In genomic region chr14:30558675-30559555, GRCh38 we compare ENCODE assay signal across 8 cellular contexts. TPM values are rescaled to one million over a fixed set of nuclear protein-coding genes. Genes with fewer than 3 reads are reported as not detected.
A peak's percentile ranks its signal among the peaks of the same experiment; 100 is the strongest.
DNase-seq lines count a peak whose midpoint lies in the region; ATAC-seq and TF ChIP-seq lines count a peak whose summit lies in the region.

G2E3 (plus strand) TSS chr14:30559158; CDS start chr14:30581080, 21,922 bp downstream.

- ATAC-seq in GM19397 (IDR thresholded peaks at IDR 0.05; ENCODE audit: unreplicated experiment) (peak; percentile 100), HG03565 (IDR thresholded peaks at IDR 0.05; ENCODE audit: unreplicated experiment) (peak; percentile 99), lung (ENCODE audit: insufficient read depth, low FRiP score) (peak; percentile 100)
- peak; percentile 99 for ATAC-seq in activated CD8-positive, alpha-beta T cell treated with anti-CD3 and anti-CD28 coated beads, Interleukin-2, amount 10 ng/mL, durations not matched to agents 7 days and 5 days

- H3K27me3 ChIP-seq in lung (ENCODE audit: control insufficient read depth, insufficient read depth), result no peaks in the 10 kb centered on the region

- WGBS in lung, 2 donors, result 0% methylated on average over 62 of the region's 62 CpGs

- peak within 1 kb of the TSS; percentile 100 for H3K27ac Mint-ChIP-seq in activated CD8-positive, alpha-beta T cell treated with anti-CD3 and anti-CD28 coated beads, Interleukin-2, amount 10 ng/mL, durations not matched to agents 7 days and 5 days

- peak within 1 kb of the TSS; percentile 68 for H3K4me3 ChIP-seq in lung

- H3K27me3 Mint-ChIP-seq in activated CD8-positive, alpha-beta T cell treated with anti-CD3 and anti-CD28 coated beads, Interleukin-2, amount 10 ng/mL, durations not matched to agents 7 days and 5 days (ENCODE audit: low read depth), result peaks cover 4% of the 10 kb centered on the region

- H3K9me3 ChIP-seq in lung (ENCODE audit: control insufficient read depth in 2 of 2, insufficient read depth in 1 of 2, low read length in 1 of 2), result no peaks in the 10 kb centered on the region

- H3K4me1 ChIP-seq in lung (ENCODE audit: control insufficient read depth in 2 of 2, insufficient read depth in 2 of 2, low read length in 2 of 2), result peaks cover 0 to 6% of the 10 kb centered on the region in 2 donors

- H3K36me3 Mint-ChIP-seq in activated CD8-positive, alpha-beta T cell treated with anti-CD3 and anti-CD28 coated beads, Interleukin-2, amount 10 ng/mL, durations not matched to agents 7 days and 5 days (ENCODE audit: low read depth), result peaks cover 33% of the 10 kb centered on the region

- POLR2A ChIA-PET in activated CD8-positive, alpha-beta T cell treated with anti-CD3 and anti-CD28 coated beads, Interleukin-2, amount 10 ng/mL, durations not matched to agents 7 days and 5 days (lab: Charles Lee), result interaction anchor here (0.6 to 4.5 kb wide), 7 partner anchors 9 to 1012 kb away, joined by 3 to 23 read pairs (median 3); partner anchors contain the start of genes SCFD1 and STRN3

- H3K9me3 Mint-ChIP-seq in activated CD8-positive, alpha-beta T cell treated with anti-CD3 and anti-CD28 coated beads, Interleukin-2, amount 10 ng/mL, durations not matched to agents 7 days and 5 days (ENCODE audit: insufficient read depth), result no peaks in the 10 kb centered on the region

- H3K36me3 ChIP-seq in lung (ENCODE audit: control insufficient read depth in 2 of 2, insufficient read depth in 2 of 2, low read length in 2 of 2), result no peaks in the 10 kb centered on the region

- peaks cover 26% of the 10 kb centered on the region for H3K4me1 Mint-ChIP-seq in activated CD8-positive, alpha-beta T cell treated with anti-CD3 and anti-CD28 coated beads, Interleukin-2, amount 10 ng/mL, durations not matched to agents 7 days and 5 days (ENCODE audit: low read depth)

- H3K27ac ChIP-seq in lung (ENCODE audit: low read depth in 1 of 2, low read length in 1 of 2), result peak within 1 kb of the TSS; percentile 17 to 88

- CTCF ChIA-PET in activated CD8-positive, alpha-beta T cell treated with anti-CD3 and anti-CD28 coated beads, Interleukin-2, amount 10 ng/mL, durations not matched to agents 7 days and 5 days (lab: Charles Lee), result interaction anchor here (0.8 kb wide), 1 partner anchor 64 kb away, joined by 3 read pairs; no protein-coding TSS in a partner anchor

- peak within 1 kb of the TSS; percentile 100 for H3K4me3 Mint-ChIP-seq in activated CD8-positive, alpha-beta T cell treated with anti-CD3 and anti-CD28 coated beads, Interleukin-2, amount 10 ng/mL, durations not matched to agents 7 days and 5 days

- DNase-seq in CD1c-positive myeloid dendritic cell (ENCODE audit: extremely low spot score) (peak; percentile 95), NCI-H748 treated with DMSO at 0.1 percent for 48 hours (lab: John Stamatoyannopoulos, UW) (peak; percentile 85), lung (ENCODE audit: low spot score) (peak; percentile 91)
- peak; percentile 92 for DNase-seq in activated CD8-positive, alpha-beta T cell treated with anti-CD3 and anti-CD28 coated beads, Interleukin-2, amount 10 ng/mL, durations not matched to agents 7 days and 5 days
- DNase-seq in effector CD4-positive, alpha-beta T cell, result peak; percentile 80
- DNase-seq in stimulated activated CD4-positive, alpha-beta T cell treated with anti-CD3 and anti-CD28 coated beads, TNF-alpha, amount 100 ng/mL, for 4 hours (ENCODE audit: low read depth in 3 of 3), result peak; percentile 75 to 84 (median 76)

- no peak for TF ChIP-seq CTCF in lung (IDR thresholded peaks at IDR 0.05; ENCODE audit: control extremely low read depth, extremely low read depth)

RNA-seq across cellular contexts. Expression of gene G2E3, which starts in this region (rescaled TPM):
- 10 to 100 TPM; 38.9 to 46.6 TPM for total RNA-seq in activated CD8-positive, alpha-beta T cell treated with anti-CD3 and anti-CD28 coated beads, Interleukin-2, amount 10 ng/mL, durations not matched to agents 7 days and 5 days
- 10 to 100 TPM; 12.6 to 24.5 TPM for total RNA-seq in lung
- polyA plus RNA-seq in lung, result 1 to 10 TPM; 3.8 to 4.4 TPM

Comparison
In these comparisons a context has a peak if more than half of its experiments do, and no peak if none do; other contexts are left out.
1. Peak in every context shown above with its lines: DNase-seq, ATAC-seq, H3K4me3 ChIP-seq and H3K27ac ChIP-seq.